ENCODE assay signal across 15 cellular contexts in the genomic region with DNA sequence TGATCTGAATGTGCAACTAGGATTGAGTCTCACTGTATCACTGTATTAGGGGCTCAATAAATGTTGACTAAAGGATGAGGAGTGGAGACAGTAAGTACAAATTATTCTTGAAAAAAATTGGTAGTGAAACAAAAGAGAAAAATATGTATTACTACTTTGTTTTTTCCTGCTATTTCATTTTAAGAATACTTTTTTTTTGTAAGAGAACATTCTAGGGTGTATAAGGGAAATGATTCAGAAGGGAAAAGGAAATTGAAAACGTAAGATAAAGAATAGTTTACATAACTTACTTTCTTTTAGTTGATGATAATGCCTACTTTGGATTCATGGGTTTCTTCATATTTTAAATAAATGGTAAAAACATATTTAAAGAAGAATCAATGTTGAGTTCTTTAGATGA. TPM values are rescaled to one million over a fixed set of nuclear protein-coding genes. Genes with fewer than 3 reads are reported as not detected.
DNase-seq lines count a peak whose midpoint lies in the region; ATAC-seq, FAIRE-seq and TF ChIP-seq lines count a peak whose summit lies in the region.
"Had no signal": no experiment of that assay in that cellular context is flagged by ENCODE, and none has a peak within 500 bp of the region (broad histone marks: within the 10 kb centered on the region; RNA-seq: fewer than 3 reads in every experiment).

No MANE protein-coding gene starts in this region.

- peaks cover 9 to 13% of the 10 kb centered on the region in 2 experiments for H3K4me1 ChIP-seq in SK-N-SH (ENCODE audit: control insufficient read depth in 1 of 2, insufficient read depth in 2 of 2, low read depth in 1 of 2, low read length in 1 of 2)

- H3K36me3 Mint-ChIP-seq in CD4-positive, alpha-beta T cell (ENCODE audit: low read depth), result peaks cover 22% of the 10 kb centered on the region
- H3K36me3 Mint-ChIP-seq in naive thymus-derived CD8-positive, alpha-beta T cell, result peaks cover 0 to 24% (median 5%) of the 10 kb centered on the region in 3 donors

- TF ChIP-seq EP300 in SK-N-SH (IDR thresholded peaks at IDR 0.05; ENCODE audit: borderline replicate concordance in 1 of 2, low read depth in 1 of 2, low read length in 1 of 2), result no peak

- CTCF ChIA-PET in SK-N-SH (lab: Yijun Ruan, JAX), result interaction anchor here (0.9 kb wide), 1 partner anchor 113 kb away, joined by 3 read pairs; no protein-coding TSS in a partner anchor
- CTCF ChIA-PET in CD4-positive, alpha-beta T cell (lab: Charles Lee), result no interaction called here

- ATAC-seq in SK-N-SH treated with all-trans-retinoic acid at 6 μM for 48 hours, result no peak
- ATAC-seq in CD4-positive, alpha-beta T cell (ENCODE audit: poor library complexity), result no peak
- no peak for ATAC-seq in naive thymus-derived CD8-positive, alpha-beta T cell
- no peak for ATAC-seq in GM18909 (IDR thresholded peaks at IDR 0.05; ENCODE audit: poor library complexity, unreplicated experiment)

- H3K9me2 ChIP-seq in SK-N-SH, result no peaks in the 10 kb centered on the region

- H3K4me3 ChIP-seq in SK-N-SH (ENCODE audit: low read depth in 2 of 2, low read length in 1 of 2), result no peak overlapping the region
- no peak overlapping the region for H3K4me3 ChIP-seq in brain microvascular endothelial cell (ENCODE audit: low read depth, low read length)
- no peak overlapping the region for H3K4me3 ChIP-seq in foreskin fibroblast (ENCODE audit: low read depth in 1 of 2, low read length in 2 of 2)

- DNase-seq in SK-N-SH (no peak), brain microvascular endothelial cell (no peak), foreskin fibroblast (no peak), GM19239 (ENCODE audit: insufficient read length, low spot score) (no peak)
- DNase-seq in CD4-positive, alpha-beta T cell, result no peak
- no peak for DNase-seq in naive thymus-derived CD8-positive, alpha-beta T cell
- DNase-seq: NCI-H2081 treated with DMSO at 0.1 percent for 48 hours, nephron progenitor cell, small intestine, T1000 had no signal

- no peak for TF ChIP-seq CTCF in SK-N-SH (IDR thresholded peaks at IDR 0.05)
- no peak for TF ChIP-seq CTCF in CD4-positive, alpha-beta T cell (IDR thresholded peaks at IDR 0.05)
- TF ChIP-seq CTCF in brain microvascular endothelial cell (IDR thresholded peaks at IDR 0.05; ENCODE audit: low read depth, low read length, missing control alignments), result no peak
- TF ChIP-seq CTCF in foreskin fibroblast (IDR thresholded peaks at IDR 0.05; ENCODE audit: low read depth, low read length), result no peak

- H4K20me1 ChIP-seq in SK-N-SH (ENCODE audit: insufficient read depth), result peaks cover 100% of the 10 kb centered on the region

- 46% methylated on average over 1 of the region's 1 CpG for WGBS in SK-N-SH (ENCODE audit: low lambda C conversion rate)

- H3K27me3 Mint-ChIP-seq in CD4-positive, alpha-beta T cell, result no peaks in the 10 kb centered on the region
- H3K27me3 Mint-ChIP-seq in naive thymus-derived CD8-positive, alpha-beta T cell, result no peaks in the 10 kb centered on the region

- no peak overlapping the region for H3K9ac ChIP-seq in SK-N-SH

- TF ChIP-seq RAD21 in SK-N-SH (IDR thresholded peaks at IDR 0.05; ENCODE audit: low read length), result no peak

- peaks cover 9% of the 10 kb centered on the region for H3F3A ChIP-seq in SK-N-SH (replicated peaks; ENCODE audit: insufficient read depth)

- no peaks in the 10 kb centered on the region for H3K9me3 ChIP-seq in SK-N-SH
- H3K9me3 ChIP-seq in CD4-positive, alpha-beta T cell (ENCODE audit: control insufficient read depth, low read length), result no peaks in the 10 kb centered on the region

- H3K36me3 ChIP-seq in SK-N-SH (replicated peaks in 1 of 2; ENCODE audit: control insufficient read depth in 1 of 2, insufficient read depth in 2 of 2, low read length in 1 of 2) (peaks cover 17 to 21% of the 10 kb centered on the region in 2 experiments), brain microvascular endothelial cell (replicated peaks) (no peaks in the 10 kb centered on the region)

- H3K27ac ChIP-seq in SK-N-SH (ENCODE audit: low read depth in 2 of 2, low read length in 1 of 2) (peak overlapping the region in 1 of 2 experiments; percentile 37; a peak in 2 of 4 replicates), brain microvascular endothelial cell (peak overlapping the region; percentile 21)
- H3K27ac ChIP-seq in CD4-positive, alpha-beta T cell (ENCODE audit: low read depth, low read length), result no peak overlapping the region
- H3K27ac ChIP-seq: 22Rv1, RWPE1 had no signal

- no peaks in the 10 kb centered on the region for H3K9me3 Mint-ChIP-seq in CD4-positive, alpha-beta T cell
- H3K9me3 Mint-ChIP-seq in naive thymus-derived CD8-positive, alpha-beta T cell, result no peaks in the 10 kb centered on the region

- H3K4me3 Mint-ChIP-seq in CD4-positive, alpha-beta T cell, result no peak overlapping the region
- H3K4me3 Mint-ChIP-seq in naive thymus-derived CD8-positive, alpha-beta T cell, result peak overlapping the region in 9 of 10 donors; percentile 5 to 57 (median 30)
- H3K4me3 Mint-ChIP-seq: nephron progenitor cell had no signal

- no peak for FAIRE-seq in GM19239 (lab: Jason Lieb, UNC)
- FAIRE-seq: D721Med, small intestine had no signal

- intact Hi-C loops in CD4-positive, alpha-beta T cell (cut with DNase I, micrococcal nuclease), result loop anchor here in 1 of 2 experiments (5.0 kb wide), 1 partner anchor 1310 kb away; the partner anchor contains the start of gene LSM8

- peaks cover 74% of the 10 kb centered on the region for H3K4me1 Mint-ChIP-seq in CD4-positive, alpha-beta T cell (ENCODE audit: low read depth)
- peaks cover 41 to 75% (median 68%) of the 10 kb centered on the region in 4 donors for H3K4me1 Mint-ChIP-seq in naive thymus-derived CD8-positive, alpha-beta T cell

- POLR2A ChIA-PET in SK-N-SH (lab: Yijun Ruan, JAX), result no interaction called here
- POLR2A ChIA-PET in CD4-positive, alpha-beta T cell (lab: Charles Lee), result no interaction called here
- POLR2A ChIA-PET in naive thymus-derived CD8-positive, alpha-beta T cell (lab: Charles Lee), result no interaction called here

- peaks cover 100% of the 10 kb centered on the region for H3K79me2 ChIP-seq in SK-N-SH (ENCODE audit: insufficient read depth)

- H3K27me3 ChIP-seq in SK-N-SH (ENCODE audit: insufficient read depth), result no peaks in the 10 kb centered on the region
- no peaks in the 10 kb centered on the region for H3K27me3 ChIP-seq in CD4-positive, alpha-beta T cell (ENCODE audit: control insufficient read depth, insufficient read depth, low read length)
- H3K27me3 ChIP-seq in brain microvascular endothelial cell (replicated peaks), result no peaks in the 10 kb centered on the region

- in situ Hi-C loops in brain microvascular endothelial cell (cut with HindIII; ENCODE audit: low pct_ligation_motif_present, low sequenced_read_pairs), result no loop called here

- peak overlapping the region; percentile 12 for H3K4me2 ChIP-seq in SK-N-SH

- H3K27ac Mint-ChIP-seq in CD4-positive, alpha-beta T cell, result peak overlapping the region; percentile 40
- H3K27ac Mint-ChIP-seq in naive thymus-derived CD8-positive, alpha-beta T cell, result peak overlapping the region in 6 of 10 donors; percentile 24 to 73 (median 60)
- H3K27ac Mint-ChIP-seq: nephron progenitor cell had no signal

- H2AFZ ChIP-seq in SK-N-SH (ENCODE audit: low read depth), result no peak overlapping the region

TF ChIP-seq in SK-N-SH, 30 proteins besides CTCF, POLR2A, EP300 and RAD21:
- TF ChIP-seq FOSL2 (IDR thresholded peaks at IDR 0.05; ENCODE audit: borderline replicate concordance, low read depth), result no peak
- TF ChIP-seq, protein P1, sequence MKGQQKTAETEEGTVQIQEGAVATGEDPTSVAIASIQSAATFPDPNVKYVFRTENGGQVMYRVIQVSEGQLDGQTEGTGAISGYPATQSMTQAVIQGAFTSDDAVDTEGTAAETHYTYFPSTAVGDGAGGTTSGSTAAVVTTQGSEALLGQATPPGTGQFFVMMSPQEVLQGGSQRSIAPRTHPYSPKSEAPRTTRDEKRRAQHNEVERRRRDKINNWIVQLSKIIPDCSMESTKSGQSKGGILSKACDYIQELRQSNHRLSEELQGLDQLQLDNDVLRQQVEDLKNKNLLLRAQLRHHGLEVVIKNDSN (IDR thresholded peaks at IDR 0.05; ENCODE audit: borderline replicate concordance, low read depth), result no peak
- TF ChIP-seq POLR2AphosphoS5 (IDR thresholded peaks at IDR 0.05; ENCODE audit: low read depth, low read length), result no peak
TF ChIP-seq in SK-N-SH: peak in this region for 0.

TF ChIP-seq in SK-N-SH treated with all-trans-retinoic acid at 6 μM for 48 hours, 23 proteins besides CTCF, POLR2A, EP300 and RAD21 (continues in another document):
- TF ChIP-seq ZC3H10 (CRISPR knock-in tag; IDR thresholded peaks at IDR 0.05) (no peak), CREB5 (CRISPR knock-in tag; IDR thresholded peaks at IDR 0.05; ENCODE audit: low read depth) (no peak), ZNF70 (CRISPR knock-in tag; IDR thresholded peaks at IDR 0.05) (no peak)
- TF ChIP-seq, protein P2, sequence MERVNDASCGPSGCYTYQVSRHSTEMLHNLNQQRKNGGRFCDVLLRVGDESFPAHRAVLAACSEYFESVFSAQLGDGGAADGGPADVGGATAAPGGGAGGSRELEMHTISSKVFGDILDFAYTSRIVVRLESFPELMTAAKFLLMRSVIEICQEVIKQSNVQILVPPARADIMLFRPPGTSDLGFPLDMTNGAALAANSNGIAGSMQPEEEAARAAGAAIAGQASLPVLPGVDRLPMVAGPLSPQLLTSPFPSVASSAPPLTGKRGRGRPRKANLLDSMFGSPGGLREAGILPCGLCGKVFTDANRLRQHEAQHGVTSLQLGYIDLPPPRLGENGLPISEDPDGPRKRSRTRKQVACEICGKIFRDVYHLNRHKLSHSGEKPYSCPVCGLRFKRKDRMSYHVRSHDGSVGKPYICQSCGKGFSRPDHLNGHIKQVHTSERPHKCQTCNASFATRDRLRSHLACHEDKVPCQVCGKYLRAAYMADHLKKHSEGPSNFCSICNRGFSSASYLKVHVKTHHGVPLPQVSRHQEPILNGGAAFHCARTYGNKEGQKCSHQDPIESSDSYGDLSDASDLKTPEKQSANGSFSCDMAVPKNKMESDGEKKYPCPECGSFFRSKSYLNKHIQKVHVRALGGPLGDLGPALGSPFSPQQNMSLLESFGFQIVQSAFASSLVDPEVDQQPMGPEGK (CRISPR knock-in tag; IDR thresholded peaks at IDR 0.05; ENCODE audit: borderline replicate concordance), result no peak

RNA-seq across cellular contexts. Expression of gene CAPZA2, which starts 9.6 kb away (rescaled TPM):
- 44.6 and 65.6 TPM in 2 replicates for polyA plus RNA-seq in SK-N-SH (2012; rRNA removed)
- polyA plus RNA-seq in SK-N-SH (2012; cell fraction: cytosol; rRNA removed), result 85.6 and 130 TPM in 2 replicates
- polyA plus RNA-seq in SK-N-SH (2012; cell fraction: nucleus; rRNA removed), result 11.0 and 33.0 TPM in 2 replicates
- total RNA-seq in CD4-positive, alpha-beta T cell, result 10 to 100 TPM; 93.6 to 96.5 TPM
- total RNA-seq in naive thymus-derived CD8-positive, alpha-beta T cell, result 10 to 100 TPM; 88.4 to 94.5 TPM
- polyA plus RNA-seq in naive thymus-derived CD8-positive, alpha-beta T cell, result 100 to 1,000 TPM; 157 to 190 (median 162) TPM
